ENCODE assay signal across 13 cellular contexts in genomic region chr6:40755046-40755681, GRCh38.
DNase-seq lines count a peak whose midpoint lies in the region; ATAC-seq, FAIRE-seq and TF ChIP-seq lines count a peak whose summit lies in the region.
"Had no signal": no experiment of that assay in that cellular context is flagged by ENCODE, and none has a peak within 500 bp of the region (broad histone marks: within the 10 kb centered on the region; RNA-seq: fewer than 3 reads in every experiment).

No MANE protein-coding gene starts in this region.

- H3K4me3 ChIP-seq in fibroblast of lung (replicated peaks in 1 of 4; ENCODE audit: control extremely low read depth in 1 of 4, insufficient read depth in 1 of 4, low read depth in 3 of 4, low read length in 4 of 4): no peak overlapping the region
- H3K4me3 ChIP-seq: right lobe of liver had no signal

- H3K9ac ChIP-seq in fibroblast of lung (ENCODE audit: insufficient read depth, low read length): no peak overlapping the region

- ATAC-seq in HG03521 (IDR thresholded peaks at IDR 0.05; ENCODE audit: unreplicated experiment): no peak
- ATAC-seq: activated CD8-positive, alpha-beta T cell treated with anti-CD3 and anti-CD28 coated beads, Interleukin-2, amount 10 ng/mL, durations not matched to agents 7 days and 5 days; right lobe of liver; T-cell had no signal

- no peak overlapping the region for H3K27ac Mint-ChIP-seq in activated CD4-positive, alpha-beta memory T cell treated with anti-CD3 and anti-CD28 coated beads for 36 hours
- H3K27ac Mint-ChIP-seq: activated CD8-positive, alpha-beta T cell treated with anti-CD3 and anti-CD28 coated beads, Interleukin-2, amount 10 ng/mL, durations not matched to agents 7 days and 5 days; activated naive CD8-positive, alpha-beta T cell; CD14-positive monocyte; T-cell had no signal

- no peaks in the 10 kb centered on the region for H4K20me1 ChIP-seq in fibroblast of lung (ENCODE audit: control insufficient read depth, extremely low read depth, insufficient read depth, low read length)

- H3K9me3 ChIP-seq in fibroblast of lung (ENCODE audit: control insufficient read depth, insufficient read depth, low read depth, low read length): no peaks in the 10 kb centered on the region
- H3K9me3 ChIP-seq: right lobe of liver had no signal

- H3K36me3 Mint-ChIP-seq in activated CD4-positive, alpha-beta memory T cell treated with anti-CD3 and anti-CD28 coated beads for 36 hours: no peaks in the 10 kb centered on the region
- H3K36me3 Mint-ChIP-seq: activated naive CD8-positive, alpha-beta T cell; CD14-positive monocyte; T-cell had no signal

- no peak overlapping the region for H2AFZ ChIP-seq in fibroblast of lung (ENCODE audit: low read length)

- H3K9me3 Mint-ChIP-seq in activated CD4-positive, alpha-beta memory T cell treated with anti-CD3 and anti-CD28 coated beads for 36 hours: no peaks in the 10 kb centered on the region
- H3K9me3 Mint-ChIP-seq: T-cell had no signal

- H3K79me2 ChIP-seq in fibroblast of lung (ENCODE audit: control insufficient read depth, insufficient read depth, low read length): no peaks in the 10 kb centered on the region

- H3K4me3 Mint-ChIP-seq in activated CD4-positive, alpha-beta memory T cell treated with anti-CD3 and anti-CD28 coated beads for 36 hours: no peak overlapping the region
- H3K4me3 Mint-ChIP-seq: activated CD8-positive, alpha-beta T cell treated with anti-CD3 and anti-CD28 coated beads, Interleukin-2, amount 10 ng/mL, durations not matched to agents 7 days and 5 days; activated naive CD8-positive, alpha-beta T cell; T-cell had no signal

- H3K27me3 Mint-ChIP-seq in activated CD4-positive, alpha-beta memory T cell treated with anti-CD3 and anti-CD28 coated beads for 36 hours: peaks cover 37% of the 10 kb centered on the region

- DNase-seq in AG20443 (ENCODE audit: low spot score): peak; percentile 89
- peak; percentile 46 for DNase-seq in RCC 7860 (ENCODE audit: low spot score)
- peak; percentile 49 to 67 for DNase-seq in fibroblast of lung (ENCODE audit: low read depth in 2 of 2)
- DNase-seq in occipital lobe (lab: John Stamatoyannopoulos, UW): peak; percentile 51
- DNase-seq in SKM-1 treated with dmso at 0.1 percent for 144 hours (lab: John Stamatoyannopoulos, UW; ENCODE audit: unreplicated experiment): no peak
- DNase-seq in activated CD4-positive, alpha-beta memory T cell treated with anti-CD3 and anti-CD28 coated beads for 36 hours: no peak
- no peak for DNase-seq in NCI-H510A treated with DMSO at 0.1 percent for 48 hours (lab: John Stamatoyannopoulos, UW)
- DNase-seq: activated CD8-positive, alpha-beta T cell treated with anti-CD3 and anti-CD28 coated beads, Interleukin-2, amount 10 ng/mL, durations not matched to agents 7 days and 5 days; right lobe of liver; T-cell had no signal

- FAIRE-seq in RCC 7860 (lab: Jason Lieb, UNC): no peak

- peak overlapping the region; percentile 68 for H3K4me2 ChIP-seq in fibroblast of lung (ENCODE audit: extremely low read depth, insufficient read depth, low read length)

- no peaks in the 10 kb centered on the region for H3K4me1 ChIP-seq in fibroblast of lung (ENCODE audit: control insufficient read depth, extremely low read depth, insufficient read depth, low read length)
- H3K4me1 ChIP-seq: right lobe of liver had no signal

- POLR2A ChIA-PET in activated CD4-positive, alpha-beta memory T cell treated with anti-CD3 and anti-CD28 coated beads for 36 hours (lab: Charles Lee): no interaction called here

- peaks cover 2% of the 10 kb centered on the region for H3K27me3 ChIP-seq in fibroblast of lung (ENCODE audit: control insufficient read depth, insufficient read depth, low read length)
- H3K27me3 ChIP-seq: right lobe of liver had no signal

- CTCF ChIA-PET in activated CD4-positive, alpha-beta memory T cell treated with anti-CD3 and anti-CD28 coated beads for 36 hours (lab: Charles Lee): no interaction called here

- intact Hi-C loops in activated CD4-positive, alpha-beta memory T cell treated with anti-CD3 and anti-CD28 coated beads for 36 hours (cut with micrococcal nuclease): no loop called here

- peak in 1 of 2 donors; percentile 14 for TF ChIP-seq CTCF in fibroblast of lung (conservative IDR thresholded peaks at IDR 0.05 in 1 of 2, IDR thresholded peaks at IDR 0.05 in 1 of 2; ENCODE audit: low read depth in 1 of 2, low read length in 2 of 2)

- no peak overlapping the region for H3K27ac ChIP-seq in fibroblast of lung (ENCODE audit: insufficient read depth, low read length)
- H3K27ac ChIP-seq: right lobe of liver had no signal

- H3K36me3 ChIP-seq in fibroblast of lung (ENCODE audit: control insufficient read depth, insufficient read depth, low read length): no peaks in the 10 kb centered on the region
- H3K36me3 ChIP-seq: right lobe of liver had no signal

- H3K4me1 Mint-ChIP-seq in activated CD4-positive, alpha-beta memory T cell treated with anti-CD3 and anti-CD28 coated beads for 36 hours (ENCODE audit: low read depth): no peaks in the 10 kb centered on the region
- H3K4me1 Mint-ChIP-seq: CD14-positive monocyte, T-cell had no signal

Comparison
In these comparisons a context has a peak if more than half of its experiments do, and no peak if none do; other contexts are left out.
1. DNase-seq: peak in AG20443 (single experiment), RCC 7860 (single experiment), fibroblast of lung (2 of 2) and occipital lobe (single experiment); none in SKM-1 treated with dmso at 0.1 percent for 144 hours (single experiment), activated CD4-positive, alpha-beta memory T cell treated with anti-CD3 and anti-CD28 coated beads for 36 hours (single experiment) and NCI-H510A treated with DMSO at 0.1 percent for 48 hours (single experiment).